Comparison of ENCODE assay signal across 1 cellular context in genomic region chr20:35342154-35342769, GRCh38.
TF ChIP-seq lines count a peak whose summit lies in the region.

No MANE protein-coding gene starts in this region.

TF ChIP-seq in GM23338, 12 proteins besides CTCF, POLR2A, EP300 and RAD21 (continued from another document):
- TF ChIP-seq, protein P1, sequence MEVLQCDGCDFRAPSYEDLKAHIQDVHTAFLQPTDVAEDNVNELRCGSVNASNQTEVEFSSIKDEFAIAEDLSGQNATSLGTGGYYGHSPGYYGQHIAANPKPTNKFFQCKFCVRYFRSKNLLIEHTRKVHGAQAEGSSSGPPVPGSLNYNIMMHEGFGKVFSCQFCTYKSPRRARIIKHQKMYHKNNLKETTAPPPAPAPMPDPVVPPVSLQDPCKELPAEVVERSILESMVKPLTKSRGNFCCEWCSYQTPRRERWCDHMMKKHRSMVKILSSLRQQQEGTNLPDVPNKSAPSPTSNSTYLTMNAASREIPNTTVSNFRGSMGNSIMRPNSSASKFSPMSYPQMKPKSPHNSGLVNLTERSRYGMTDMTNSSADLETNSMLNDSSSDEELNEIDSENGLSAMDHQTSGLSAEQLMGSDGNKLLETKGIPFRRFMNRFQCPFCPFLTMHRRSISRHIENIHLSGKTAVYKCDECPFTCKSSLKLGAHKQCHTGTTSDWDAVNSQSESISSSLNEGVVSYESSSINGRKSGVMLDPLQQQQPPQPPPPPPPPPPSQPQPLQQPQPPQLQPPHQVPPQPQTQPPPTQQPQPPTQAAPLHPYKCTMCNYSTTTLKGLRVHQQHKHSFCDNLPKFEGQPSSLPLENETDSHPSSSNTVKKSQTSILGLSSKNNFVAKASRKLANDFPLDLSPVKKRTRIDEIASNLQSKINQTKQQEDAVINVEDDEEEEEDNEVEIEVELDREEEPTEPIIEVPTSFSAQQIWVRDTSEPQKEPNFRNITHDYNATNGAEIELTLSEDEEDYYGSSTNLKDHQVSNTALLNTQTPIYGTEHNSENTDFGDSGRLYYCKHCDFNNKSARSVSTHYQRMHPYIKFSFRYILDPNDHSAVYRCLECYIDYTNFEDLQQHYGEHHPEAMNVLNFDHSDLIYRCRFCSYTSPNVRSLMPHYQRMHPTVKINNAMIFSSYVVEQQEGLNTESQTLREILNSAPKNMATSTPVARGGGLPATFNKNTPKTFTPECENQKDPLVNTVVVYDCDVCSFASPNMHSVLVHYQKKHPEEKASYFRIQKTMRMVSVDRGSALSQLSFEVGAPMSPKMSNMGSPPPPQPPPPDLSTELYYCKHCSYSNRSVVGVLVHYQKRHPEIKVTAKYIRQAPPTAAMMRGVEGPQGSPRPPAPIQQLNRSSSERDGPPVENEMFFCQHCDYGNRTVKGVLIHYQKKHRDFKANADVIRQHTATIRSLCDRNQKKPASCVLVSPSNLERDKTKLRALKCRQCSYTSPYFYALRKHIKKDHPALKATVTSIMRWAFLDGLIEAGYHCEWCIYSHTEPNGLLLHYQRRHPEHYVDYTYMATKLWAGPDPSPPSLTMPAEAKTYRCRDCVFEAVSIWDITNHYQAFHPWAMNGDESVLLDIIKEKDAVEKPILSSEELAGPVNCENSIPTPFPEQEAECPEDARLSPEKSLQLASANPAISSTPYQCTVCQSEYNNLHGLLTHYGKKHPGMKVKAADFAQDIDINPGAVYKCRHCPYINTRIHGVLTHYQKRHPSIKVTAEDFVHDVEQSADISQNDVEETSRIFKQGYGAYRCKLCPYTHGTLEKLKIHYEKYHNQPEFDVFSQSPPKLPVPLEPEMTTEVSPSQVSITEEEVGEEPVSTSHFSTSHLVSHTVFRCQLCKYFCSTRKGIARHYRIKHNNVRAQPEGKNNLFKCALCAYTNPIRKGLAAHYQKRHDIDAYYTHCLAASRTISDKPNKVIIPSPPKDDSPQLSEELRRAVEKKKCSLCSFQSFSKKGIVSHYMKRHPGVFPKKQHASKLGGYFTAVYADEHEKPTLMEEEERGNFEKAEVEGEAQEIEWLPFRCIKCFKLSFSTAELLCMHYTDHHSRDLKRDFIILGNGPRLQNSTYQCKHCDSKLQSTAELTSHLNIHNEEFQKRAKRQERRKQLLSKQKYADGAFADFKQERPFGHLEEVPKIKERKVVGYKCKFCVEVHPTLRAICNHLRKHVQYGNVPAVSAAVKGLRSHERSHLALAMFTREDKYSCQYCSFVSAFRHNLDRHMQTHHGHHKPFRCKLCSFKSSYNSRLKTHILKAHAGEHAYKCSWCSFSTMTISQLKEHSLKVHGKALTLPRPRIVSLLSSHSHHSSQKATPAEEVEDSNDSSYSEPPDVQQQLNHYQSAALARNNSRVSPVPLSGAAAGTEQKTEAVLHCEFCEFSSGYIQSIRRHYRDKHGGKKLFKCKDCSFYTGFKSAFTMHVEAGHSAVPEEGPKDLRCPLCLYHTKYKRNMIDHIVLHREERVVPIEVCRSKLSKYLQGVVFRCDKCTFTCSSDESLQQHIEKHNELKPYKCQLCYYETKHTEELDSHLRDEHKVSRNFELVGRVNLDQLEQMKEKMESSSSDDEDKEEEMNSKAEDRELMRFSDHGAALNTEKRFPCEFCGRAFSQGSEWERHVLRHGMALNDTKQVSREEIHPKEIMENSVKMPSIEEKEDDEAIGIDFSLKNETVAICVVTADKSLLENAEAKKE (CRISPR knock-in tag; IDR thresholded peaks at IDR 0.05) = no peak
- no peak for TF ChIP-seq ZNF114 (CRISPR knock-in tag; IDR thresholded peaks at IDR 0.05)
- no peak for TF ChIP-seq JUNB (IDR thresholded peaks at IDR 0.05; ENCODE audit: unreplicated experiment)
- TF ChIP-seq, protein P2, sequence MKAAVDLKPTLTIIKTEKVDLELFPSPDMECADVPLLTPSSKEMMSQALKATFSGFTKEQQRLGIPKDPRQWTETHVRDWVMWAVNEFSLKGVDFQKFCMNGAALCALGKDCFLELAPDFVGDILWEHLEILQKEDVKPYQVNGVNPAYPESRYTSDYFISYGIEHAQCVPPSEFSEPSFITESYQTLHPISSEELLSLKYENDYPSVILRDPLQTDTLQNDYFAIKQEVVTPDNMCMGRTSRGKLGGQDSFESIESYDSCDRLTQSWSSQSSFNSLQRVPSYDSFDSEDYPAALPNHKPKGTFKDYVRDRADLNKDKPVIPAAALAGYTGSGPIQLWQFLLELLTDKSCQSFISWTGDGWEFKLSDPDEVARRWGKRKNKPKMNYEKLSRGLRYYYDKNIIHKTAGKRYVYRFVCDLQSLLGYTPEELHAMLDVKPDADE (IDR thresholded peaks at IDR 0.05) = no peak
- TF ChIP-seq EZH2phosphoT487 (IDR thresholded peaks at IDR 0.05; ENCODE audit: unreplicated experiment) = no peak
- TF ChIP-seq ZNF331 (CRISPR knock-in tag; IDR thresholded peaks at IDR 0.05; ENCODE audit: low read depth) = no peak
- TF ChIP-seq, protein P3, sequence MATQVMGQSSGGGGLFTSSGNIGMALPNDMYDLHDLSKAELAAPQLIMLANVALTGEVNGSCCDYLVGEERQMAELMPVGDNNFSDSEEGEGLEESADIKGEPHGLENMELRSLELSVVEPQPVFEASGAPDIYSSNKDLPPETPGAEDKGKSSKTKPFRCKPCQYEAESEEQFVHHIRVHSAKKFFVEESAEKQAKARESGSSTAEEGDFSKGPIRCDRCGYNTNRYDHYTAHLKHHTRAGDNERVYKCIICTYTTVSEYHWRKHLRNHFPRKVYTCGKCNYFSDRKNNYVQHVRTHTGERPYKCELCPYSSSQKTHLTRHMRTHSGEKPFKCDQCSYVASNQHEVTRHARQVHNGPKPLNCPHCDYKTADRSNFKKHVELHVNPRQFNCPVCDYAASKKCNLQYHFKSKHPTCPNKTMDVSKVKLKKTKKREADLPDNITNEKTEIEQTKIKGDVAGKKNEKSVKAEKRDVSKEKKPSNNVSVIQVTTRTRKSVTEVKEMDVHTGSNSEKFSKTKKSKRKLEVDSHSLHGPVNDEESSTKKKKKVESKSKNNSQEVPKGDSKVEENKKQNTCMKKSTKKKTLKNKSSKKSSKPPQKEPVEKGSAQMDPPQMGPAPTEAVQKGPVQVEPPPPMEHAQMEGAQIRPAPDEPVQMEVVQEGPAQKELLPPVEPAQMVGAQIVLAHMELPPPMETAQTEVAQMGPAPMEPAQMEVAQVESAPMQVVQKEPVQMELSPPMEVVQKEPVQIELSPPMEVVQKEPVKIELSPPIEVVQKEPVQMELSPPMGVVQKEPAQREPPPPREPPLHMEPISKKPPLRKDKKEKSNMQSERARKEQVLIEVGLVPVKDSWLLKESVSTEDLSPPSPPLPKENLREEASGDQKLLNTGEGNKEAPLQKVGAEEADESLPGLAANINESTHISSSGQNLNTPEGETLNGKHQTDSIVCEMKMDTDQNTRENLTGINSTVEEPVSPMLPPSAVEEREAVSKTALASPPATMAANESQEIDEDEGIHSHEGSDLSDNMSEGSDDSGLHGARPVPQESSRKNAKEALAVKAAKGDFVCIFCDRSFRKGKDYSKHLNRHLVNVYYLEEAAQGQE (IDR thresholded peaks at IDR 0.05; ENCODE audit: unreplicated experiment) = no peak
